In genomic region chr14:86363576-86363975, GRCh38 we compare ENCODE assay signal across 1 cellular context.
TF ChIP-seq lines count a peak whose summit lies in the region.

No MANE protein-coding gene starts in this region.

TF ChIP-seq in GM23338, 12 proteins besides CTCF, POLR2A, EP300 and RAD21 (continued from another document):
- TF ChIP-seq ZNF462 (CRISPR knock-in tag; IDR thresholded peaks at IDR 0.05): no peak
